In the genomic region with DNA sequence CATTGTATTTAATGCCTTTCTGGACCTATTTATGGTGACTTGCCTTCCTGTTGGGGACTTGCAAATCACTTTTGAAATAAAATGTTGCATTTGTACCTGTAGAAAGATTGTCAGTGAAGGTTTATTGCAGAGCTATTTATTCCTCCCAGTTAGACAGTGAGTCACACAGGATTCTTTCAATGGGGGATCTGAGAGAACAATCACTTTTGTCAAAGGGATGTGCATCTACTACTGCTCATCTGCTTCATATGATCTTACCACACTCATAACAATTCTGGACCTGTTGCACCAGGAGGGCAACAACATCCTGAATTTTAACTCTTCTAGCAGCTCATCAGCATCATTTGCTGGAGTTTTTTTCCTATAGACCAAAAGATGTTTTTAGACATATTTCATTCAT, we compare ENCODE assay signal across 26 cellular contexts.
"Had no signal": no experiment of that assay in that cellular context is flagged by ENCODE, and none has a peak within 500 bp of the region (broad histone marks: within the 10 kb centered on the region; RNA-seq: fewer than 3 reads in every experiment).

No MANE protein-coding gene starts in this region.

- H3K36me3 ChIP-seq: esophagus muscularis mucosa, gastrocnemius medialis, neural progenitor cell, spleen, suprapubic skin had no signal

- H2AFZ ChIP-seq: hepatocyte, neural progenitor cell had no signal

- H3K4me1 Mint-ChIP-seq: activated CD8-positive, alpha-beta memory T cell treated with anti-CD3 and anti-CD28 coated beads, Interleukin-2, amount 10 ng/mL, durations not matched to agents 7 days and 5 days; activated naive CD4-positive, alpha-beta T cell treated with anti-CD3 and anti-CD28 coated beads, Interleukin-2, amount 50 U/mL, for 24 hours; activated naive CD8-positive, alpha-beta T cell treated with anti-CD3 and anti-CD28 coated beads, Interleukin-2, amount 50 U/mL, for 24 hours; central memory CD8-positive, alpha-beta T cell; memory B cell; natural killer cell; neural progenitor cell had no signal

- H3K27me3 ChIP-seq: esophagus muscularis mucosa, gastrocnemius medialis, hepatocyte, neural progenitor cell, spleen, suprapubic skin, tibial nerve had no signal

- DNase-seq: activated CD4-positive, alpha-beta T cell treated with anti-CD3 and anti-CD28 coated beads for 1 hour; activated CD8-positive, alpha-beta memory T cell treated with anti-CD3 and anti-CD28 coated beads, Interleukin-2, amount 10 ng/mL, durations not matched to agents 7 days and 5 days; activated CD8-positive, alpha-beta T cell treated with anti-CD3 and anti-CD28 coated beads, Interleukin-2, amount 10 ng/mL, durations not matched to agents 7 days and 5 days; activated naive CD8-positive, alpha-beta T cell treated with anti-CD3 and anti-CD28 coated beads, Interleukin-2, amount 50 U/mL, for 24 hours; activated T-cell treated with anti-CD3 and anti-CD28 coated beads, Interleukin-2, amount 50 U/mL, for 48 hours; effector CD4-positive, alpha-beta T cell; gastrocnemius medialis; natural killer cell; occipital lobe; posterior cingulate gyrus; right cardiac atrium; spleen; stimulated activated naive CD4-positive, alpha-beta T cell; T-helper 2 cell had no signal

- H3K4me3 ChIP-seq: esophagus muscularis mucosa, gastrocnemius medialis, hepatocyte, neural progenitor cell, spleen, suprapubic skin, tibial nerve had no signal

- H3K27ac Mint-ChIP-seq: activated CD8-positive, alpha-beta memory T cell treated with anti-CD3 and anti-CD28 coated beads, Interleukin-2, amount 10 ng/mL, durations not matched to agents 7 days and 5 days; activated CD8-positive, alpha-beta T cell treated with anti-CD3 and anti-CD28 coated beads, Interleukin-2, amount 10 ng/mL, durations not matched to agents 7 days and 5 days; activated naive CD4-positive, alpha-beta T cell treated with anti-CD3 and anti-CD28 coated beads, Interleukin-2, amount 50 U/mL, for 24 hours; activated naive CD8-positive, alpha-beta T cell treated with anti-CD3 and anti-CD28 coated beads, Interleukin-2, amount 50 U/mL, for 24 hours; activated T-helper 2 cell treated with anti-CD3 and anti-CD28 coated beads, Interferon-gamma antibody, Interleukin-2, Interleukin-4, amounts not matched to agents 10 μg/mL and 5 μg/mL and 100 μg/mL, durations not matched to agents 14 hours and 24 hours and 36 hours; dendritic cell treated with granulocyte-macrophage colony-stimulating factor and Interleukin-4, amounts not matched to agents 40 ng/mL and 50 ng/mL, for 4 days; memory B cell; natural killer cell; neural progenitor cell; WTC11 had no signal

- H3K9me3 ChIP-seq: esophagus muscularis mucosa, gastrocnemius medialis had no signal

- FAIRE-seq: bronchial epithelial cell had no signal

- H3K4me3 Mint-ChIP-seq: activated CD8-positive, alpha-beta memory T cell treated with anti-CD3 and anti-CD28 coated beads, Interleukin-2, amount 10 ng/mL, durations not matched to agents 7 days and 5 days; activated CD8-positive, alpha-beta T cell treated with anti-CD3 and anti-CD28 coated beads, Interleukin-2, amount 10 ng/mL, durations not matched to agents 7 days and 5 days; activated naive CD4-positive, alpha-beta T cell treated with anti-CD3 and anti-CD28 coated beads, Interleukin-2, amount 50 U/mL, for 24 hours; activated naive CD8-positive, alpha-beta T cell treated with anti-CD3 and anti-CD28 coated beads, Interleukin-2, amount 50 U/mL, for 24 hours; central memory CD8-positive, alpha-beta T cell; dendritic cell treated with granulocyte-macrophage colony-stimulating factor and Interleukin-4, amounts not matched to agents 40 ng/mL and 50 ng/mL, for 4 days; memory B cell; natural killer cell; neural progenitor cell; WTC11 had no signal

- H3K4me1 ChIP-seq: gastrocnemius medialis, neural progenitor cell, suprapubic skin had no signal

- H3K9me3 Mint-ChIP-seq: activated naive CD4-positive, alpha-beta T cell treated with anti-CD3 and anti-CD28 coated beads, Interleukin-2, amount 50 U/mL, for 24 hours; activated naive CD8-positive, alpha-beta T cell treated with anti-CD3 and anti-CD28 coated beads, Interleukin-2, amount 50 U/mL, for 24 hours; WTC11 had no signal

- ATAC-seq: activated CD8-positive, alpha-beta memory T cell treated with anti-CD3 and anti-CD28 coated beads, Interleukin-2, amount 10 ng/mL, durations not matched to agents 7 days and 5 days; activated CD8-positive, alpha-beta T cell treated with anti-CD3 and anti-CD28 coated beads, Interleukin-2, amount 10 ng/mL, durations not matched to agents 7 days and 5 days; activated naive CD8-positive, alpha-beta T cell treated with anti-CD3 and anti-CD28 coated beads, Interleukin-2, amount 50 U/mL, for 24 hours; gastrocnemius medialis; natural killer cell; right cardiac atrium; WTC11 had no signal

- H3K9ac ChIP-seq: neural progenitor cell had no signal

- H3K4me2 ChIP-seq: hepatocyte, neural progenitor cell had no signal

- H3K27me3 Mint-ChIP-seq: activated CD8-positive, alpha-beta memory T cell treated with anti-CD3 and anti-CD28 coated beads, Interleukin-2, amount 10 ng/mL, durations not matched to agents 7 days and 5 days; activated naive CD4-positive, alpha-beta T cell treated with anti-CD3 and anti-CD28 coated beads, Interleukin-2, amount 50 U/mL, for 24 hours; activated naive CD8-positive, alpha-beta T cell treated with anti-CD3 and anti-CD28 coated beads, Interleukin-2, amount 50 U/mL, for 24 hours; central memory CD8-positive, alpha-beta T cell; dendritic cell treated with granulocyte-macrophage colony-stimulating factor and Interleukin-4, amounts not matched to agents 40 ng/mL and 50 ng/mL, for 4 days; memory B cell had no signal

- H3K36me3 Mint-ChIP-seq: activated CD8-positive, alpha-beta memory T cell treated with anti-CD3 and anti-CD28 coated beads, Interleukin-2, amount 10 ng/mL, durations not matched to agents 7 days and 5 days; activated naive CD4-positive, alpha-beta T cell treated with anti-CD3 and anti-CD28 coated beads, Interleukin-2, amount 50 U/mL, for 24 hours; memory B cell; natural killer cell; WTC11 had no signal

- H3K79me2 ChIP-seq: hepatocyte had no signal

- H3K27ac ChIP-seq: esophagus muscularis mucosa, gastrocnemius medialis, hepatocyte, neural progenitor cell, spleen, suprapubic skin, tibial nerve had no signal
